Comparison of ENCODE assay signal across 13 cellular contexts in the genomic region with DNA sequence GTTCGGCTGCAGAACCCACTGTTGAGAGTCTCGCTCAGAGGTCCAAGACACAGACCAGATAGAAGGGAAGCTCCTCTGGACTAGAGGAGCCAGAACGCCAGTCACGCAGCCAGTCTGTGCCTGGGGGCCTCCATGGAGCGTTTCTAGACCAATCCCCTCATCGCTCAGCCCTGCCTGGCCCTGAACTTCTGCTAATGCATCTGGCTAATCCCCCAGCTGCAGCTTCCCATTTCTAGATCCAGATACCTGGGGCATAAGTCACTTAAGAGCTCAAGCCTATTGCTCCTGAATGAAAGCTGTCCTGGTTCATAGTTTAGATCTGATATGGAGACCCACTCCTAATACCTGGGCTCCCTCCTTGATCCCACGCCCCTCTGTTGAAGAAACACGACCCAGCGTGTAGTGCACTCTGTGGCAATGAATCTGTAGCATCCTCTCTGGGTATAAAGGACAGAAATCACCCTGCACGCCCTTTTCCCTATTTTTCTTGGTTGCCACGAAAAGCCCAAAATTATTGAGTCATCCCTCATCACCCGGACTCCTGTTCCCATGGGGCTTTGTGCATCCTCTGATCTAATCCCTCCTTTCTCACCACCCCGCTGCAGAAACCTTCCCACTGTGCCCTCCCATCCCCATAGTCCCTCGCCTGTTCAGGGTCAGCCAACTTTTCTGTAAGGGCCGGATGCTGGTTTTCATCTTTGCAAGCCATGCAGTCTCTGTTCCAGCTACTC.
"Had no signal": no experiment of that assay in that cellular context is flagged by ENCODE, and none has a peak within 500 bp of the region (broad histone marks: within the 10 kb centered on the region; RNA-seq: fewer than 3 reads in every experiment).

No MANE protein-coding gene starts in this region.

- H3K4me3 Mint-ChIP-seq: activated CD4-positive, alpha-beta memory T cell treated with anti-CD3 and anti-CD28 coated beads, Interleukin-2, amount 10 ng/mL, durations not matched to agents 7 days and 5 days; activated naive CD4-positive, alpha-beta T cell treated with anti-CD3 and anti-CD28 coated beads for 36 hours; immature natural killer cell; naive thymus-derived CD4-positive, alpha-beta T cell; stimulated activated effector memory CD8-positive, alpha-beta T cell treated with anti-CD3 and anti-CD28 coated beads, Interleukin-12 subunit alpha, Interleukin-12 subunit beta, amount 100 ng/mL, for 72 hours; T-helper 2 cell treated with Interferon-gamma antibody and Interleukin-4, amounts not matched to agents 5 μg/mL and 100 μg/mL, for 36 hours had no signal

- H3K36me3 ChIP-seq: colonic mucosa, neutrophil, tibial nerve, vagina had no signal

- H3K4me1 ChIP-seq: colonic mucosa, tibial nerve, vagina had no signal

- H3K9me3 ChIP-seq: colonic mucosa, neutrophil, tibial nerve, vagina had no signal

- H3K27ac ChIP-seq: cardiac muscle cell, colonic mucosa, neutrophil, tibial nerve, vagina had no signal

- H3K36me3 Mint-ChIP-seq: immature natural killer cell; naive thymus-derived CD4-positive, alpha-beta T cell; stimulated activated effector memory CD8-positive, alpha-beta T cell treated with anti-CD3 and anti-CD28 coated beads, Interleukin-12 subunit alpha, Interleukin-12 subunit beta, amount 100 ng/mL, for 72 hours had no signal

- H3K4me1 Mint-ChIP-seq: activated CD4-positive, alpha-beta memory T cell treated with anti-CD3 and anti-CD28 coated beads, Interleukin-2, amount 10 ng/mL, durations not matched to agents 7 days and 5 days; immature natural killer cell had no signal

- H3K27me3 Mint-ChIP-seq: activated CD4-positive, alpha-beta memory T cell treated with anti-CD3 and anti-CD28 coated beads, Interleukin-2, amount 10 ng/mL, durations not matched to agents 7 days and 5 days had no signal

- H3K27ac Mint-ChIP-seq: activated CD4-positive, alpha-beta memory T cell treated with anti-CD3 and anti-CD28 coated beads, Interleukin-2, amount 10 ng/mL, durations not matched to agents 7 days and 5 days; activated naive CD4-positive, alpha-beta T cell treated with anti-CD3 and anti-CD28 coated beads for 36 hours; immature natural killer cell; naive thymus-derived CD4-positive, alpha-beta T cell; stimulated activated effector memory CD8-positive, alpha-beta T cell treated with anti-CD3 and anti-CD28 coated beads, Interleukin-12 subunit alpha, Interleukin-12 subunit beta, amount 100 ng/mL, for 72 hours; T-helper 2 cell treated with Interferon-gamma antibody and Interleukin-4, amounts not matched to agents 5 μg/mL and 100 μg/mL, for 36 hours had no signal

- H3K4me3 ChIP-seq: cardiac muscle cell, colonic mucosa, smooth muscle cell, tibial nerve, vagina had no signal

- H3K9me3 Mint-ChIP-seq: activated CD4-positive, alpha-beta memory T cell treated with anti-CD3 and anti-CD28 coated beads, Interleukin-2, amount 10 ng/mL, durations not matched to agents 7 days and 5 days; activated naive CD4-positive, alpha-beta T cell treated with anti-CD3 and anti-CD28 coated beads for 36 hours; immature natural killer cell; naive thymus-derived CD4-positive, alpha-beta T cell; stimulated activated effector memory CD8-positive, alpha-beta T cell treated with anti-CD3 and anti-CD28 coated beads, Interleukin-12 subunit alpha, Interleukin-12 subunit beta, amount 100 ng/mL, for 72 hours; T-helper 2 cell treated with Interferon-gamma antibody and Interleukin-4, amounts not matched to agents 5 μg/mL and 100 μg/mL, for 36 hours had no signal

- H3K4me2 ChIP-seq: smooth muscle cell had no signal

- DNase-seq: activated CD4-positive, alpha-beta memory T cell treated with anti-CD3 and anti-CD28 coated beads, Interleukin-2, amount 10 ng/mL, durations not matched to agents 7 days and 5 days; activated naive CD4-positive, alpha-beta T cell treated with anti-CD3 and anti-CD28 coated beads for 36 hours; colonic mucosa; immature natural killer cell; naive thymus-derived CD4-positive, alpha-beta T cell; posterior cingulate gyrus had no signal

- H3K27me3 ChIP-seq: cardiac muscle cell, colonic mucosa, neutrophil, tibial nerve, vagina had no signal

- ATAC-seq: naive thymus-derived CD4-positive, alpha-beta T cell; stimulated activated effector memory CD8-positive, alpha-beta T cell treated with anti-CD3 and anti-CD28 coated beads, Interleukin-12 subunit alpha, Interleukin-12 subunit beta, amount 100 ng/mL, for 72 hours had no signal
